ENCODE assay signal across 8 cellular contexts in the genomic region with DNA sequence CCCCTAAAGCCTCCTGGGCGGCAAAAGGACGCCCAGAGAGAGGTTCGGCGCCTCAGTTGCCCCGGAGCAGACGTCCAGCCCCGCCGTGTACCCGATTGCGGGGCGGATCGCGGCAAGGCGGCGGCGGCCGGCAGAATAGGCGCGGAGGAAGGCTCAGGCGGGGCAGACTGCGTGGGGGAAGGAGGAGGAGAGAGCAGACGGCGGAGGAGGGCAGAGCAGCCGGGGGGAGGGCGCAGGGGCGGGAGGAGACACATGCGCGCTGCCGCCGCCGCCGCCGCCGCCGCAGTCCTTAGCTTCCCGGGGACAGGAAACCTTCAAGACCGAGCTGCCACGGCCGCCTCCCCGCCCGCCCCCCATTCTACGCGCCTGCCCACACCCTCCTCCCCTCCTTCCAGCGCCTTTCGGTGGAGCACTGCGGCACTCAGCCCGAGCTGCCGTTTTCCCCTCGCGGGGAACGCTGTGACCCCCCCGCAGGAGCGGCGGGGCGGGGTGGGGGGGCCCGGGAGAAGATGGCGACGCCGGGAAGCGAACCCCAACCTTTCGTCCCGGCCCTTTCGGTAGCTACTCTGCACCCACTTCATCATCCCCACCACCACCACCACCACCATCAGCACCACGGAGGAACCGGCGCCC. TPM values are rescaled to one million over a fixed set of nuclear protein-coding genes. Genes with fewer than 3 reads are reported as not detected.
DNase-seq lines count a peak whose midpoint lies in the region; ATAC-seq and TF ChIP-seq lines count a peak whose summit lies in the region.

A gene with protein sequence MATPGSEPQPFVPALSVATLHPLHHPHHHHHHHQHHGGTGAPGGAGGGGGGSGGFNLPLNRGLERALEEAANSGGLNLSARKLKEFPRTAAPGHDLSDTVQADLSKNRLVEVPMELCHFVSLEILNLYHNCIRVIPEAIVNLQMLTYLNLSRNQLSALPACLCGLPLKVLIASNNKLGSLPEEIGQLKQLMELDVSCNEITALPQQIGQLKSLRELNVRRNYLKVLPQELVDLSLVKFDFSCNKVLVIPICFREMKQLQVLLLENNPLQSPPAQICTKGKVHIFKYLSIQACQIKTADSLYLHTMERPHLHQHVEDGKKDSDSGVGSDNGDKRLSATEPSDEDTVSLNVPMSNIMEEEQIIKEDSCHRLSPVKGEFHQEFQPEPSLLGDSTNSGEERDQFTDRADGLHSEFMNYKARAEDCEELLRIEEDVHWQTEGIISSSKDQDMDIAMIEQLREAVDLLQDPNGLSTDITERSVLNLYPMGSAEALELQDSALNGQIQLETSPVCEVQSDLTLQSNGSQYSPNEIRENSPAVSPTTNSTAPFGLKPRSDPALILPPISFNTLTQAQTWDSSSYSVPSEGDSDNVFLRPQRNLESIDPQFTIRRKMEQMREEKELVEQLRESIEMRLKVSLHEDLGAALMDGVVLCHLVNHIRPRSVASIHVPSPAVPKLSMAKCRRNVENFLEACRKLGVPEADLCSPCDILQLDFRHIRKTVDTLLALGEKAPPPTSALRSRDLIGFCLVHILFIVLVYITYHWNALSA (plus strand): TSS at position 283 of the 633 bp plus-strand sequence. CDS start 227 bp downstream, at position 510.

- DNase-seq in BE2C = peak; percentile 96
- DNase-seq in HL-60 (ENCODE audit: low read depth in 1 of 2, low spot score in 1 of 2) = peak; percentile 49 to 94
- DNase-seq in NK-92 treated with Interleukin-12 subunit alpha and Interleukin-12 subunit beta, amount 100 ng/mL, for 24 hours (lab: John Stamatoyannopoulos, UW) = peak; percentile 87
- peak; percentile 67 to 79 for DNase-seq in activated CD8-positive, alpha-beta memory T cell treated with anti-CD3 and anti-CD28 coated beads for 1 hour (ENCODE audit: extremely low read depth in 1 of 2, low read depth in 1 of 2)
- peak; percentile 90 for DNase-seq in lung (ENCODE audit: low spot score)
- DNase-seq in stimulated activated CD4-positive, alpha-beta T cell treated with anti-CD3 and anti-CD28 coated beads, TNF-alpha, amount 100 ng/mL, for 4 hours (ENCODE audit: low read depth in 3 of 3) = peak; percentile 78 to 82 (median 82)

- ATAC-seq in GM19395 (IDR thresholded peaks at IDR 0.05; ENCODE audit: unreplicated experiment) (peak; percentile 69), lung (ENCODE audit: insufficient read depth, low FRiP score) (peak; percentile 92)

- no peaks in the 10 kb centered on the region for H3K27me3 ChIP-seq in BE2C
- H3K27me3 ChIP-seq in HL-60 (ENCODE audit: insufficient read depth, poor library complexity, severe bottlenecking) = no peaks in the 10 kb centered on the region
- peaks cover 42% of the 10 kb centered on the region for H3K27me3 ChIP-seq in ectodermal cell (ENCODE audit: control insufficient read depth, insufficient read depth, low read length, poor library complexity, severe bottlenecking)
- H3K27me3 ChIP-seq in lung (ENCODE audit: control insufficient read depth, insufficient read depth) = no peaks in the 10 kb centered on the region

- TF ChIP-seq CTCF in BE2C (IDR thresholded peaks at IDR 0.05; ENCODE audit: low read depth, low read length) = no peak
- no peak for TF ChIP-seq CTCF in HL-60 (IDR thresholded peaks at IDR 0.05; ENCODE audit: insufficient read depth, low read length)
- TF ChIP-seq CTCF in lung (IDR thresholded peaks at IDR 0.05; ENCODE audit: control extremely low read depth, extremely low read depth) = no peak

- no peaks in the 10 kb centered on the region for H3K9me3 ChIP-seq in BE2C
- H3K9me3 ChIP-seq in ectodermal cell (ENCODE audit: control insufficient read depth, low read length) = no peaks in the 10 kb centered on the region
- H3K9me3 ChIP-seq in lung (ENCODE audit: control insufficient read depth in 2 of 2, insufficient read depth in 1 of 2, low read length in 1 of 2) = no peaks in the 10 kb centered on the region

- H3K4me3 ChIP-seq in BE2C (ENCODE audit: low read depth, low read length) = peak within 1 kb of the TSS; percentile 86
- peak within 1 kb of the TSS; percentile 92 for H3K4me3 ChIP-seq in HL-60 (replicated peaks; ENCODE audit: insufficient read depth, low read length)
- peak within 1 kb of the TSS; percentile 76 for H3K4me3 ChIP-seq in ectodermal cell (ENCODE audit: insufficient read depth, low read depth, low read length)
- peak within 1 kb of the TSS; percentile 81 for H3K4me3 ChIP-seq in lung

- H3K27ac ChIP-seq in HL-60 (replicated peaks) = peak within 1 kb of the TSS; percentile 89
- no peak within 1 kb of the TSS for H3K27ac ChIP-seq in ectodermal cell (ENCODE audit: insufficient read depth, low read depth, low read length, poor library complexity, severe bottlenecking)
- peak within 1 kb of the TSS; percentile 79 to 91 for H3K27ac ChIP-seq in lung (ENCODE audit: low read depth in 1 of 2, low read length in 1 of 2)

- H3K36me3 ChIP-seq in BE2C = no peaks in the 10 kb centered on the region; the same call in 1 of the 2 replicates
- H3K36me3 ChIP-seq in ectodermal cell (ENCODE audit: control insufficient read depth, insufficient read depth, low read length) = no peaks in the 10 kb centered on the region
- no peaks in the 10 kb centered on the region for H3K36me3 ChIP-seq in lung (ENCODE audit: control insufficient read depth in 2 of 2, insufficient read depth in 2 of 2, low read length in 2 of 2)

- H3K4me1 ChIP-seq in BE2C (peaks cover 11% of the 10 kb centered on the region), ectodermal cell (ENCODE audit: control insufficient read depth, insufficient read depth, low read length) (peaks cover 12% of the 10 kb centered on the region), lung (ENCODE audit: control insufficient read depth in 2 of 2, insufficient read depth in 2 of 2, low read length in 2 of 2) (peaks cover 0 to 8% of the 10 kb centered on the region in 2 donors)

- 0% methylated on average over 63 to 66 of the region's 66 CpGs for WGBS in ectodermal cell, 2 experiments
- 0% methylated on average over 31 to 66 of the region's 66 CpGs for WGBS in lung, 2 donors

RNA-seq across cellular contexts. Expression of the gene that starts here (rescaled TPM):
- 8.9 TPM for polyA plus RNA-seq in BE2C (2012; ENCODE audit: insufficient read depth, insufficient read length, low read depth)
- polyA plus RNA-seq in ectodermal cell (2013, experiment 1 of 4) = 7.2 TPM
- 6.5 TPM for polyA plus RNA-seq in ectodermal cell (2013, experiment 2 of 4)
- polyA plus RNA-seq in ectodermal cell (2013, experiment 3 of 4) = 5.6 TPM
- 6.1 TPM for polyA plus RNA-seq in ectodermal cell (2013, experiment 4 of 4)
- total RNA-seq in lung = 10 to 100 TPM; 18.0 to 35.4 TPM
- polyA plus RNA-seq in lung = 1 to 10 TPM; 3.6 to 8.4 TPM
